ENCODE assay signal across 22 cellular contexts in the genomic region with DNA sequence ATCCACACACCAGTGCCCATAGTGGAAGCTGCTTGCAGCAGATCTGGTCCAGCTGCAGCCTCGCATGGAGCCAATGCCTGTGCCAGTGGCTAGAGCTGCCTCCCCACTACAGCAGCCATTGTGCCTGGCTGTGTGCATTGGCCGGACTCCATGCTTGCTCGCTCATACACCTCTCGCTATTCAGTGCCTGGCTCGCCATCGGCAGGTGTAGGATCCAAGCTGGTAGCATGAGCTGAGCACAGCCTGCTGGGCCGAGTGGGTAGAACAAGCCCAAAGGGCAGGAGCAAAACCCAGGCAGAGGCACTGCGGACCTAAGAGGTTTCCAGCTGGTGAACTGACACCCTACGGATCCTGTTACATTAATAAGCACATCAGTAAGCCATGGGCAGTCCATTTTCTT.
DNase-seq lines count a peak whose midpoint lies in the region; ATAC-seq, FAIRE-seq and TF ChIP-seq lines count a peak whose summit lies in the region.
"Had no signal": no experiment of that assay in that cellular context is flagged by ENCODE, and none has a peak within 500 bp of the region (broad histone marks: within the 10 kb centered on the region; RNA-seq: fewer than 3 reads in every experiment).

No MANE protein-coding gene starts in this region.

- H3K9me3 ChIP-seq in BLaER1 (peaks cover 38% of the 10 kb centered on the region; the same call in 1 of the 2 replicates), RWPE2 (ENCODE audit: severe bottlenecking) (no peaks in the 10 kb centered on the region), HepG2 (ENCODE audit: low read length) (no peaks in the 10 kb centered on the region; the same call in 1 of the 2 replicates), psoas muscle (no peaks in the 10 kb centered on the region), kidney (ENCODE audit: control insufficient read depth in 1 of 2, low read length in 2 of 2) (no peaks in the 10 kb centered on the region)

- H3K4me2 ChIP-seq in BLaER1 (peak overlapping the region; percentile 75; the same call in 1 of the 2 replicates), HepG2 (ENCODE audit: low read depth, low read length) (no peak overlapping the region)

- in situ Hi-C loops in HepG2 (cut with HindIII; ENCODE audit: extremely low pct_ligation_motif_present, low pct_unique_long_range_greater_than_20kb) = no loop called here

- POLR2A ChIA-PET in HepG2 (lab: Yijun Ruan, JAX) = no interaction called here

- H4K20me1 ChIP-seq in BLaER1 (no peaks in the 10 kb centered on the region), HepG2 (ENCODE audit: insufficient read depth, low read length) (no peaks in the 10 kb centered on the region)

- no peak for TF ChIP-seq EP300 in HepG2 (IDR thresholded peaks at IDR 0.05; ENCODE audit: low read depth in 2 of 2, low read length in 2 of 2)
- TF ChIP-seq EP300 in HepG2 (CRISPR knock-in tag; IDR thresholded peaks at IDR 0.05; ENCODE audit: borderline replicate concordance) = no peak

- H3K9ac ChIP-seq in BLaER1 = no peak overlapping the region
- no peak overlapping the region for H3K9ac ChIP-seq in HepG2 (ENCODE audit: insufficient read depth, low read depth, low read length)
- no peak overlapping the region for H3K9ac ChIP-seq in kidney (ENCODE audit: low read length in 2 of 2)

- no peaks in the 10 kb centered on the region for H3K27me3 ChIP-seq in BLaER1
- H3K27me3 ChIP-seq in RWPE2 (ENCODE audit: insufficient read depth, poor library complexity, severe bottlenecking) = no peaks in the 10 kb centered on the region
- H3K27me3 ChIP-seq in HepG2 (ENCODE audit: control insufficient read depth in 1 of 2, insufficient read depth in 2 of 2, low read length in 2 of 2) = no peaks in the 10 kb centered on the region
- no peaks in the 10 kb centered on the region for H3K27me3 ChIP-seq in psoas muscle (ENCODE audit: insufficient read depth in 3 of 3, low read length in 2 of 3)

- intact Hi-C loops in HepG2 (cut with micrococcal nuclease; ENCODE audit: unreplicated experiment) (no loop called here), psoas muscle (cut with DNase I) (no loop called here), kidney (cut with DNase I) (no loop called here)

- TF ChIP-seq CTCF in RWPE2 (IDR thresholded peaks at IDR 0.05; ENCODE audit: poor library complexity, severe bottlenecking) = no peak
- peak; percentile 18; the same call in 1 of the 2 replicates for TF ChIP-seq CTCF in HepG2 (CRISPR knock-in tag; IDR thresholded peaks at IDR 0.05)
- TF ChIP-seq CTCF in psoas muscle (IDR thresholded peaks at IDR 0.05) = no peak
- TF ChIP-seq CTCF in kidney (IDR thresholded peaks at IDR 0.05; ENCODE audit: borderline replicate concordance, extremely low read depth, insufficient read depth) = no peak

- no TSS peak for BruUV-seq in HepG2 (replicated peaks; lab: Mats Ljungman, UMichigan)

- FAIRE-seq in H54 (lab: Jason Lieb, UNC) = peak; percentile 76
- FAIRE-seq in HepG2 (lab: Jason Lieb, UNC) = no peak
- FAIRE-seq in kidney (lab: Jason Lieb, UNC) = no peak
- FAIRE-seq: D721Med, GM12878 had no signal

- 0 out of 2 replicates have a peak, but pooled peaks cover 6% of the 10 kb centered on the region for H3K36me3 ChIP-seq in BLaER1
- no peaks in the 10 kb centered on the region for H3K36me3 ChIP-seq in RWPE2 (ENCODE audit: low read depth)
- H3K36me3 ChIP-seq in HepG2 (replicated peaks in 1 of 2; ENCODE audit: control insufficient read depth in 1 of 2, insufficient read depth in 2 of 2, low read length in 2 of 2) = no peaks in the 10 kb centered on the region
- H3K36me3 ChIP-seq in psoas muscle (ENCODE audit: insufficient read depth in 1 of 2, low read depth in 1 of 2) = no peaks in the 10 kb centered on the region
- H3K36me3 ChIP-seq in kidney (ENCODE audit: control insufficient read depth in 1 of 2, insufficient read depth in 2 of 2, low read length in 2 of 2) = no peaks in the 10 kb centered on the region

- peaks cover 49% of the 10 kb centered on the region for H3K4me1 ChIP-seq in BLaER1
- H3K4me1 ChIP-seq in RWPE2 (ENCODE audit: insufficient read depth, poor library complexity, severe bottlenecking) = peaks cover 3% of the 10 kb centered on the region
- no peaks in the 10 kb centered on the region for H3K4me1 ChIP-seq in HepG2 (ENCODE audit: insufficient read depth, low read length)
- H3K4me1 ChIP-seq in psoas muscle = no peaks in the 10 kb centered on the region
- H3K4me1 ChIP-seq in kidney (ENCODE audit: control insufficient read depth in 1 of 2, insufficient read depth in 1 of 2, low read depth in 1 of 2, low read length in 2 of 2) = no peaks in the 10 kb centered on the region

- TF ChIP-seq RAD21 in HepG2 (CRISPR knock-in tag; IDR thresholded peaks at IDR 0.05) = no peak

- H3K27ac ChIP-seq in BLaER1 (peak overlapping the region; percentile 76), RWPE2 (ENCODE audit: poor library complexity, severe bottlenecking) (no peak overlapping the region), HepG2 (ENCODE audit: extremely low read length, insufficient read depth, low read length) (no peak overlapping the region), psoas muscle (no peak overlapping the region), kidney (ENCODE audit: low read depth in 2 of 2, low read length in 2 of 2) (no peak overlapping the region)

- H3K79me2 ChIP-seq in HepG2 (ENCODE audit: insufficient read depth, low read length) = no peaks in the 10 kb centered on the region

- CTCF ChIA-PET in HepG2 (lab: Yijun Ruan, JAX; ENCODE audit: low intra/inter-chr PET ratio, low total read pairs) = no interaction called here

- H2AFZ ChIP-seq in HepG2 (ENCODE audit: low read length) = no peak overlapping the region

- no peak for ATAC-seq in RWPE2 (ENCODE audit: low read depth)
- ATAC-seq in HepG2 = peak; percentile 75
- no peak for ATAC-seq in psoas muscle
- no peak for ATAC-seq in HG03097 (IDR thresholded peaks at IDR 0.05; ENCODE audit: low FRiP score, unreplicated experiment)
- ATAC-seq: GM12878 had no signal

- no peak for DNase-seq in H54 (ENCODE audit: insufficient read length, low spot score)
- DNase-seq in RWPE2 (ENCODE audit: low spot score) = peak; percentile 31
- DNase-seq in HepG2 (ENCODE audit: low spot score) = no peak
- no peak for DNase-seq in psoas muscle
- DNase-seq in T1000 (lab: John Stamatoyannopoulos, UW) = no peak
- DNase-seq in kidney = no peak
- DNase-seq: AML-193; DMS79; GOT3; MV-4-11; NCI-H1105 treated with DMSO at 0.1 percent for 48 hours; NCI-H1694 treated with DMSO at 0.1 percent for 48 hours; NCI-H2081 treated with DMSO at 0.1 percent for 48 hours; NCI-H446 treated with DMSO at 0.1 percent for 48 hours; NCI-H748 treated with DMSO at 0.1 percent for 48 hours; NK-92 treated with Interleukin-12 subunit alpha and Interleukin-12 subunit beta, amount 100 ng/mL, for 24 hours; OCI-M1; SHP77 had no signal

- TF ChIP-seq POLR2A in H54 (IDR thresholded peaks at IDR 0.05; ENCODE audit: low read depth, low read length) (no peak), HepG2 (IDR thresholded peaks at IDR 0.05; ENCODE audit: insufficient read depth in 1 of 2, low read depth in 2 of 2, low read length in 2 of 2) (no peak)

- no peak overlapping the region for H3K4me3 ChIP-seq in BLaER1
- no peak overlapping the region for H3K4me3 ChIP-seq in RWPE2 (ENCODE audit: severe bottlenecking)
- H3K4me3 ChIP-seq in HepG2 (replicated peaks in 1 of 3; ENCODE audit: insufficient read depth in 1 of 3, low read depth in 2 of 3, low read length in 3 of 3) = no peak overlapping the region
- no peak overlapping the region for H3K4me3 ChIP-seq in psoas muscle
- H3K4me3 ChIP-seq in kidney (ENCODE audit: low read length in 2 of 2) = no peak overlapping the region
- H3K4me3 ChIP-seq: GM12878 had no signal

- 5% methylated on average over 8 of the region's 9 CpGs for WGBS in HepG2 (ENCODE audit: low lambda C conversion rate)
- WGBS in psoas muscle, 3 donors = 78 to 80% (median 80%) methylated on average over 9 of the region's 9 CpGs

TF ChIP-seq in HepG2, 621 proteins besides CTCF, POLR2A, EP300 and RAD21:
- TF ChIP-seq TSC22D2 (CRISPR knock-in tag; IDR thresholded peaks at IDR 0.05; ENCODE audit: borderline replicate concordance) = no peak
- no peak for TF ChIP-seq YEATS2 (CRISPR knock-in tag; IDR thresholded peaks at IDR 0.05; ENCODE audit: borderline replicate concordance)
- no peak for TF ChIP-seq SKI (IDR thresholded peaks at IDR 0.05; ENCODE audit: partially characterized antibody)
- TF ChIP-seq, protein P1, sequence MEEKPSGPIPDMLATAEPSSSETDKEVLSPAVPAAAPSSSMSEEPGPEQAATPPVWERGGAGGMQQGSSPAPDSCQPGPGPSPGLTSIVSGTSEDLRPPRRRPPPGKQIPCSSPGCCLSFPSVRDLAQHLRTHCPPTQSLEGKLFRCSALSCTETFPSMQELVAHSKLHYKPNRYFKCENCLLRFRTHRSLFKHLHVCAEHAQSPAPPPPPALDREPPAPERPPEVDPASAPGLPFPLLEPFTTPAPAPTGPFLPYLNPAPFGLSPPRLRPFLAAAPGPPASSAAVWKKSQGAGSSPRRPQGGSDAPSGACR (CRISPR knock-in tag; IDR thresholded peaks at IDR 0.05) = no peak
- TF ChIP-seq, protein P2, sequence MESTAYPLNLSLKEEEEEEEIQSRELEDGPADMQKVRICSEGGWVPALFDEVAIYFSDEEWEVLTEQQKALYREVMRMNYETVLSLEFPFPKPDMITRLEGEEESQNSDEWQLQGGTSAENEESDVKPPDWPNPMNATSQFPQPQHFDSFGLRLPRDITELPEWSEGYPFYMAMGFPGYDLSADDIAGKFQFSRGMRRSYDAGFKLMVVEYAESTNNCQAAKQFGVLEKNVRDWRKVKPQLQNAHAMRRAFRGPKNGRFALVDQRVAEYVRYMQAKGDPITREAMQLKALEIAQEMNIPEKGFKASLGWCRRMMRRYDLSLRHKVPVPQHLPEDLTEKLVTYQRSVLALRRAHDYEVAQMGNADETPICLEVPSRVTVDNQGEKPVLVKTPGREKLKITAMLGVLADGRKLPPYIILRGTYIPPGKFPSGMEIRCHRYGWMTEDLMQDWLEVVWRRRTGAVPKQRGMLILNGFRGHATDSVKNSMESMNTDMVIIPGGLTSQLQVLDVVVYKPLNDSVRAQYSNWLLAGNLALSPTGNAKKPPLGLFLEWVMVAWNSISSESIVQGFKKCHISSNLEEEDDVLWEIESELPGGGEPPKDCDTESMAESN (CRISPR knock-in tag; conservative IDR thresholded peaks at IDR 0.05) = no peak
- no peak for TF ChIP-seq MATR3 (CRISPR knock-in tag; IDR thresholded peaks at IDR 0.05)
